1 cellular context compared by ENCODE assay signal in the genomic region with DNA sequence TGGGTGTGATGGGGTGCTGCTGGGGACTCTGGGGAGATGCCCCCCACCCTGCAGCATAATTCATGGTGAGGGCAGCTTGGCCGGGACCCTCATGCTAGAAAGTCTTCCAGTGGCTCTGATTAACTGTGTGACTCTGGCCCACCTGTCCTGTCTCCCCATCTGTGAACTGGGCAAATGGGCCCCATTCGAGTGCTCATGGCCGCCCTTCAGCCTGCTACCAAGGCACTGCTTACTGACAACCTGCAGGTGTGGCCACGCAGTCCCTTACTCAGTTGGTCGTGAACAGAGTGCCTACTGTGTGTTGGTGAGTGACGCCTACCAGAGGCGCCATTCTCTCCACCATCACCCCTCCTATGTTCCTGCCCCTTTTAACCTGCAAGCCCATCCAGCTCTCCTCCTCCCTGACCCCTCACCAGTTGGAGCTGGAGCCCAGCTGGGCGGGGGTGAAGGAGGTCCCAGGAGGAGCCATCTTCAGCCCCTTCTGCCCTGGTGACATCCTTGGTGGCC.
A peak's percentile ranks its signal among the peaks of the same experiment; 100 is the strongest.
TF ChIP-seq lines count a peak whose summit lies in the region.

No MANE protein-coding gene starts in this region.

TF ChIP-seq in HepG2, 621 proteins besides CTCF, POLR2A, EP300 and RAD21:
- TF ChIP-seq POGK (CRISPR knock-in tag; conservative IDR thresholded peaks at IDR 0.05) (no peak), NRL (CRISPR knock-in tag; IDR thresholded peaks at IDR 0.05; ENCODE audit: borderline replicate concordance) (0 out of 2 replicates have a peak, but pooled peaks have one; percentile 22)
